In genomic region chr10:87603196-87603595, GRCh38 we compare ENCODE assay signal across 2 cellular contexts.
TF ChIP-seq lines count a peak whose summit lies in the region.

No MANE protein-coding gene starts in this region.

TF ChIP-seq in GM23338, 12 proteins besides CTCF, POLR2A, EP300 and RAD21:
- TF ChIP-seq EZH2phosphoT487 (IDR thresholded peaks at IDR 0.05; ENCODE audit: unreplicated experiment) (no peak), ETS1 (IDR thresholded peaks at IDR 0.05) (no peak), ZNF114 (CRISPR knock-in tag; IDR thresholded peaks at IDR 0.05) (no peak), ZNF462 (CRISPR knock-in tag; IDR thresholded peaks at IDR 0.05) (no peak), NANOG (IDR thresholded peaks at IDR 0.05; ENCODE audit: borderline replicate concordance) (no peak), EZH2 (IDR thresholded peaks at IDR 0.05; ENCODE audit: low read depth, unreplicated experiment) (no peak), STAT1 (IDR thresholded peaks at IDR 0.05; ENCODE audit: unreplicated experiment) (no peak), REST (IDR thresholded peaks at IDR 0.05; ENCODE audit: unreplicated experiment) (no peak), ZNF331 (CRISPR knock-in tag; IDR thresholded peaks at IDR 0.05; ENCODE audit: low read depth) (no peak), POLR2AphosphoS5 (IDR thresholded peaks at IDR 0.05; ENCODE audit: low read depth) (no peak)

TF ChIP-seq in H1, 55 proteins besides CTCF, POLR2A, EP300 and RAD21:
- TF ChIP-seq SP1 (IDR thresholded peaks at IDR 0.05; ENCODE audit: low read depth, low read length) (no peak), GABPA (IDR thresholded peaks at IDR 0.05; ENCODE audit: borderline replicate concordance, insufficient read depth, low read length) (no peak), MAFK (IDR thresholded peaks at IDR 0.05; ENCODE audit: low read depth, low read length) (no peak), KDM1A (IDR thresholded peaks at IDR 0.05; ENCODE audit: borderline replicate concordance, low read length) (no peak), MAX (IDR thresholded peaks at IDR 0.05) (no peak), RBBP5 (IDR thresholded peaks at IDR 0.05; ENCODE audit: borderline replicate concordance, low read depth, low read length) (no peak), ATF3 (IDR thresholded peaks at IDR 0.05; ENCODE audit: insufficient read depth, low read depth, low read length) (no peak), PHF8 (conservative IDR thresholded peaks at IDR 0.05; ENCODE audit: low read depth, low read length) (no peak)
